19 cellular contexts compared by ENCODE assay signal in genomic region chr6:131976545-131977061, GRCh38. TPM values are rescaled to one million over a fixed set of nuclear protein-coding genes. Genes with fewer than 3 reads are reported as not detected.
DNase-seq lines count a peak whose midpoint lies in the region; ATAC-seq, FAIRE-seq and TF ChIP-seq lines count a peak whose summit lies in the region.
"Had no signal": no experiment of that assay in that cellular context is flagged by ENCODE, and none has a peak within 500 bp of the region (broad histone marks: within the 10 kb centered on the region; RNA-seq: fewer than 3 reads in every experiment).

No MANE protein-coding gene starts in this region.

- H3K4me2 ChIP-seq in trophoblast cell (ENCODE audit: low read length) (no peak overlapping the region), MM.1S (ENCODE audit: low read depth, low read length) (no peak overlapping the region)

- H2AK5ac ChIP-seq in trophoblast cell (ENCODE audit: low read length) = no peak overlapping the region

- no peak overlapping the region for H2BK120ac ChIP-seq in trophoblast cell (ENCODE audit: insufficient read depth, low read length, poor library complexity)

- H3K23ac ChIP-seq in trophoblast cell (ENCODE audit: low read length) = no peak overlapping the region

- H3K9ac ChIP-seq in trophoblast cell (ENCODE audit: low read length) (no peak overlapping the region), MM.1S (ENCODE audit: low read length) (no peak overlapping the region)

- no peak overlapping the region for H4K91ac ChIP-seq in trophoblast cell (ENCODE audit: low read depth, low read length)

- H3K27ac ChIP-seq in trophoblast cell (ENCODE audit: low read depth, low read length) = no peak overlapping the region
- H3K27ac ChIP-seq in MM.1S (ENCODE audit: low read length) = no peak overlapping the region
- H3K27ac ChIP-seq: epithelial cell of prostate had no signal

- H3K36me3 ChIP-seq in trophoblast cell (ENCODE audit: control insufficient read depth in 1 of 2, insufficient read depth in 2 of 2, low read length in 2 of 2) = no peaks in the 10 kb centered on the region
- H3K36me3 ChIP-seq in MM.1S (replicated peaks; ENCODE audit: insufficient read depth, low read length) = no peaks in the 10 kb centered on the region
- H3K36me3 ChIP-seq: BE2C had no signal

- H3F3A ChIP-seq in MM.1S (ENCODE audit: insufficient read depth, low read length) = no peaks in the 10 kb centered on the region

- H3K9me2 ChIP-seq in MM.1S (replicated peaks; ENCODE audit: insufficient read depth, low read length) = no peaks in the 10 kb centered on the region

- H3K18ac ChIP-seq in trophoblast cell (ENCODE audit: low read length) = no peak overlapping the region

- no peak overlapping the region for H2BK12ac ChIP-seq in trophoblast cell (ENCODE audit: low read length)

- H3K9me3 ChIP-seq in trophoblast cell (ENCODE audit: insufficient read depth, low read depth, low read length) (no peaks in the 10 kb centered on the region), MM.1S (replicated peaks; ENCODE audit: insufficient read depth, low read length) (no peaks in the 10 kb centered on the region)
- H3K9me3 ChIP-seq: BE2C had no signal

- no peak overlapping the region for H2AFZ ChIP-seq in trophoblast cell (ENCODE audit: insufficient read depth, low read length, poor library complexity)
- H2AFZ ChIP-seq in MM.1S (ENCODE audit: low read length) = no peak overlapping the region

- DNase-seq in NCI-H146 treated with DMSO at 0.1 percent for 48 hours (lab: John Stamatoyannopoulos, UW; ENCODE audit: unreplicated experiment) (peak; percentile 74), amniotic stem cell (lab: John Stamatoyannopoulos, UW) (peak; percentile 52), fibroblast of the aortic adventitia (ENCODE audit: low read depth) (peak; percentile 97), trophoblast cell (peak; percentile 96 to 98), D721Med (ENCODE audit: insufficient read length, low spot score) (no peak), MM.1S (no peak), hepatic stellate cell (ENCODE audit: low spot score) (no peak)
- DNase-seq: activated CD8-positive, alpha-beta T cell treated with anti-CD3 and anti-CD28 coated beads for 36 hours; BE2C; hypothalamus; NCI-H2029; NCI-H526; occipital lobe; small intestine had no signal

- H3K4me1 ChIP-seq in trophoblast cell (ENCODE audit: control insufficient read depth in 1 of 2, insufficient read depth in 2 of 2, low read length in 2 of 2) = no peaks in the 10 kb centered on the region
- no peaks in the 10 kb centered on the region for H3K4me1 ChIP-seq in MM.1S (ENCODE audit: low read length)
- H3K4me1 ChIP-seq: BE2C had no signal

- no peak for FAIRE-seq in D721Med (lab: Jason Lieb, UNC)
- FAIRE-seq: H54, RCC 7860, small intestine had no signal

- no peaks in the 10 kb centered on the region for H3K27me3 ChIP-seq in trophoblast cell (ENCODE audit: insufficient read depth, low read length)
- H3K27me3 ChIP-seq in MM.1S (replicated peaks; ENCODE audit: insufficient read depth, low read length) = no peaks in the 10 kb centered on the region
- H3K27me3 ChIP-seq: BE2C had no signal

- TF ChIP-seq CTCF in fibroblast of the aortic adventitia (IDR thresholded peaks at IDR 0.05; ENCODE audit: insufficient read depth, low read length) (no peak), D721Med (IDR thresholded peaks at IDR 0.05; ENCODE audit: insufficient read depth, missing control alignments) (no peak), MM.1S (IDR thresholded peaks at IDR 0.05; ENCODE audit: low read length) (no peak)

- no CpG with 5 or more reads among the region's 6 CpGs for WGBS in trophoblast cell (ENCODE audit: extremely low coverage, insufficient coverage, insufficient read length)

- H3K79me1 ChIP-seq in trophoblast cell (ENCODE audit: low read length) = no peaks in the 10 kb centered on the region

- H3K79me2 ChIP-seq in trophoblast cell (ENCODE audit: control insufficient read depth, insufficient read depth, low read length, poor library complexity) (no peaks in the 10 kb centered on the region), MM.1S (ENCODE audit: low read length) (no peaks in the 10 kb centered on the region)

- no peaks in the 10 kb centered on the region for H4K20me1 ChIP-seq in MM.1S (ENCODE audit: insufficient read depth, low read length)

- H3K4me3 ChIP-seq in fibroblast of the aortic adventitia (ENCODE audit: low read depth, low read length) (no peak overlapping the region), trophoblast cell (ENCODE audit: low read depth, low read length) (no peak overlapping the region), MM.1S (ENCODE audit: low read length) (no peak overlapping the region)
- H3K4me3 ChIP-seq: coronary artery had no signal

- no peak overlapping the region for H3K4ac ChIP-seq in trophoblast cell (ENCODE audit: low read depth, low read length)

- H4K8ac ChIP-seq in trophoblast cell (ENCODE audit: low read depth, low read length) = no peak overlapping the region

- no peak overlapping the region for H3K14ac ChIP-seq in trophoblast cell (ENCODE audit: low read length)

- ATAC-seq in HG03108 (IDR thresholded peaks at IDR 0.05; ENCODE audit: unreplicated experiment) = no peak
- ATAC-seq: activated CD8-positive, alpha-beta T cell treated with anti-CD3 and anti-CD28 coated beads for 36 hours had no signal

- H2BK5ac ChIP-seq in trophoblast cell (ENCODE audit: low read depth, low read length, poor library complexity) = no peak overlapping the region

- no peak overlapping the region for H4K12ac ChIP-seq in trophoblast cell (ENCODE audit: low read depth, low read length)

RNA-seq across cellular contexts. Expression of gene CCN2, which starts 25.4 kb away (rescaled TPM):
- 15.9 and 118 TPM in 2 replicates for total RNA-seq in fibroblast of the aortic adventitia (ENCODE audit: low replicate concordance)
- 48.1 and 53.3 TPM in 2 replicates for polyA plus RNA-seq in trophoblast cell (2013)
- total RNA-seq: activated CD8-positive, alpha-beta T cell treated with anti-CD3 and anti-CD28 coated beads for 36 hours had no signal

Comparison
In these comparisons a context has a peak if more than half of its experiments do, and no peak if none do; other contexts are left out.
1. DNase-seq: peak in NCI-H146 treated with DMSO at 0.1 percent for 48 hours (single experiment), amniotic stem cell (single experiment), fibroblast of the aortic adventitia (single experiment) and trophoblast cell (2 of 2); none in D721Med (single experiment), MM.1S (single experiment) and hepatic stellate cell (single experiment).